In the genomic region with DNA sequence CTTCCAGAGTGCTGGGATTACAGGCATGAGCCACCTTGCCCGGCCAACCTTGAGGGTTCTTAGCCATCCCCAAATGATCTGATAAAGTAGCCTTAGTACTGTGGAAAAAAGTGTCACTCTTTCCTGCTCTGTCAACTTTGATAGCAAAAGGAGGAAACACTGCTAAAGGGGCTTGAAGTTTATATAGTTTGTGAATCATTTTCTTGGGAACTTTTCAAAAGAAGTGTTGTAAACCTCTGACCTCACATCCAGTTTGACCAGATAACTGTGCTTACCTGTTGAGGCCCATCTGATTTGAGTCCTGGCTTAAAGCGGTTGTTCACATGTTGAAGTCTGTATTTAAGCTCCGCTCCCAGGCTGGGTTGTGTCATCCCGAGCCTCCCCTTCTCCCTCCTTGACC, we compare ENCODE assay signal across 20 cellular contexts. TPM values are rescaled to one million over a fixed set of nuclear protein-coding genes. Genes with fewer than 3 reads are reported as not detected.
DNase-seq lines count a peak whose midpoint lies in the region; ATAC-seq and TF ChIP-seq lines count a peak whose summit lies in the region.
"Had no signal": no experiment of that assay in that cellular context is flagged by ENCODE, and none has a peak within 500 bp of the region (broad histone marks: within the 10 kb centered on the region; RNA-seq: fewer than 3 reads in every experiment).

No MANE protein-coding gene starts in this region.

- DNase-seq in activated CD4-positive, alpha-beta T cell treated with anti-CD3 and anti-CD28 coated beads, Interleukin-2, amount 10 ng/mL, durations not matched to agents 7 days and 5 days: no peak
- no peak for DNase-seq in activated CD4-positive, alpha-beta T cell treated with anti-CD3 and anti-CD28 coated beads for 48 hours
- no peak for DNase-seq in activated CD4-positive, alpha-beta memory T cell treated with anti-CD3 and anti-CD28 coated beads, Interleukin-2, amount 10 ng/mL, durations not matched to agents 7 days and 5 days
- DNase-seq in foreskin keratinocyte (peak; percentile 42 to 79), suprapubic skin (ENCODE audit: low spot score in 2 of 2) (no peak), UCSD-AML1 (lab: John Stamatoyannopoulos, UW; ENCODE audit: unreplicated experiment) (no peak)
- DNase-seq: 8988T; activated effector memory CD4-positive, alpha-beta T cell treated with Interleukin-2 at 50 U/mL for 16 hours; DND-41; IMR-90; NCI-H2081; NCI-H524; SK-N-SH; stimulated activated CD4-positive, alpha-beta T cell treated with anti-CD3 and anti-CD28 coated beads, Interleukin-2, amount 100 ng/mL, for 48 hours; thyroid gland had no signal

- H3K27ac ChIP-seq in foreskin keratinocyte (no peak overlapping the region), suprapubic skin (peak overlapping the region; percentile 45)
- H3K27ac ChIP-seq: BLaER1, PC-9, thyroid gland had no signal

- no peak for TF ChIP-seq POLR2A in suprapubic skin (IDR thresholded peaks at IDR 0.05)

- H3K27me3 Mint-ChIP-seq in activated CD4-positive, alpha-beta T cell treated with anti-CD3 and anti-CD28 coated beads, Interleukin-2, amount 10 ng/mL, durations not matched to agents 7 days and 5 days: peaks cover 1% of the 10 kb centered on the region
- H3K27me3 Mint-ChIP-seq in activated CD4-positive, alpha-beta memory T cell treated with anti-CD3 and anti-CD28 coated beads, Interleukin-2, amount 10 ng/mL, durations not matched to agents 7 days and 5 days: no peaks in the 10 kb centered on the region

- peaks cover 22% of the 10 kb centered on the region for H3K4me1 Mint-ChIP-seq in activated CD4-positive, alpha-beta T cell treated with anti-CD3 and anti-CD28 coated beads, Interleukin-2, amount 10 ng/mL, durations not matched to agents 7 days and 5 days
- peaks cover 40% of the 10 kb centered on the region for H3K4me1 Mint-ChIP-seq in activated CD4-positive, alpha-beta memory T cell treated with anti-CD3 and anti-CD28 coated beads, Interleukin-2, amount 10 ng/mL, durations not matched to agents 7 days and 5 days

- WGBS in suprapubic skin: 67% methylated on average over 4 of the region's 4 CpGs

- POLR2A ChIA-PET in activated CD4-positive, alpha-beta T cell treated with anti-CD3 and anti-CD28 coated beads, Interleukin-2, amount 10 ng/mL, durations not matched to agents 7 days and 5 days (lab: Charles Lee): no interaction called here
- POLR2A ChIA-PET in activated CD4-positive, alpha-beta memory T cell treated with anti-CD3 and anti-CD28 coated beads, Interleukin-2, amount 10 ng/mL, durations not matched to agents 7 days and 5 days (lab: Charles Lee): interaction anchor here (0.8 to 1.0 kb wide), 2 partner anchors 10 to 14 kb away, joined by 3 read pairs; a partner anchor contains a TSS

- H3K36me3 Mint-ChIP-seq in activated CD4-positive, alpha-beta T cell treated with anti-CD3 and anti-CD28 coated beads, Interleukin-2, amount 10 ng/mL, durations not matched to agents 7 days and 5 days (ENCODE audit: low read depth): peaks cover 6% of the 10 kb centered on the region
- peaks cover 7% of the 10 kb centered on the region for H3K36me3 Mint-ChIP-seq in activated CD4-positive, alpha-beta memory T cell treated with anti-CD3 and anti-CD28 coated beads, Interleukin-2, amount 10 ng/mL, durations not matched to agents 7 days and 5 days (ENCODE audit: low read depth)

- no peaks in the 10 kb centered on the region for H3K36me3 ChIP-seq in suprapubic skin
- H3K36me3 ChIP-seq: BLaER1, thyroid gland had no signal

- H3K4me1 ChIP-seq in foreskin keratinocyte: no peaks in the 10 kb centered on the region
- H3K4me1 ChIP-seq in suprapubic skin: peaks cover 34% of the 10 kb centered on the region

- TF ChIP-seq CTCF in foreskin keratinocyte (conservative IDR thresholded peaks at IDR 0.05) (no peak), suprapubic skin (IDR thresholded peaks at IDR 0.05) (no peak)

- CTCF ChIA-PET in activated CD4-positive, alpha-beta T cell treated with anti-CD3 and anti-CD28 coated beads, Interleukin-2, amount 10 ng/mL, durations not matched to agents 7 days and 5 days (lab: Charles Lee): no interaction called here
- CTCF ChIA-PET in activated CD4-positive, alpha-beta memory T cell treated with anti-CD3 and anti-CD28 coated beads, Interleukin-2, amount 10 ng/mL, durations not matched to agents 7 days and 5 days (lab: Charles Lee): no interaction called here

- H3K27me3 ChIP-seq in foreskin keratinocyte (no peaks in the 10 kb centered on the region), suprapubic skin (no peaks in the 10 kb centered on the region)
- H3K27me3 ChIP-seq: BLaER1, thyroid gland had no signal

- no peak for TF ChIP-seq EP300 in suprapubic skin (IDR thresholded peaks at IDR 0.05)

- ATAC-seq in foreskin keratinocyte (peak; percentile 67), GM19351 (IDR thresholded peaks at IDR 0.05; ENCODE audit: unreplicated experiment) (no peak), HG02588 (IDR thresholded peaks at IDR 0.05; ENCODE audit: unreplicated experiment) (no peak)

- H3K4me3 ChIP-seq in suprapubic skin: no peak overlapping the region
- H3K4me3 ChIP-seq: BLaER1, PC-9, thyroid gland had no signal

- H3K9me3 Mint-ChIP-seq in activated CD4-positive, alpha-beta T cell treated with anti-CD3 and anti-CD28 coated beads, Interleukin-2, amount 10 ng/mL, durations not matched to agents 7 days and 5 days: peaks cover 3% of the 10 kb centered on the region
- peaks cover 4% of the 10 kb centered on the region for H3K9me3 Mint-ChIP-seq in activated CD4-positive, alpha-beta memory T cell treated with anti-CD3 and anti-CD28 coated beads, Interleukin-2, amount 10 ng/mL, durations not matched to agents 7 days and 5 days
- H3K9me3 Mint-ChIP-seq: dendritic cell treated with granulocyte-macrophage colony-stimulating factor and Interleukin-4, amounts not matched to agents 40 ng/mL and 50 ng/mL, for 4 days had no signal

- peak overlapping the region; percentile 89 for H3K27ac Mint-ChIP-seq in activated CD4-positive, alpha-beta T cell treated with anti-CD3 and anti-CD28 coated beads, Interleukin-2, amount 10 ng/mL, durations not matched to agents 7 days and 5 days
- peak overlapping the region; percentile 91 for H3K27ac Mint-ChIP-seq in activated CD4-positive, alpha-beta memory T cell treated with anti-CD3 and anti-CD28 coated beads, Interleukin-2, amount 10 ng/mL, durations not matched to agents 7 days and 5 days
- H3K27ac Mint-ChIP-seq: dendritic cell treated with granulocyte-macrophage colony-stimulating factor and Interleukin-4, amounts not matched to agents 40 ng/mL and 50 ng/mL, for 4 days had no signal

- H3K9me3 ChIP-seq in suprapubic skin: no peaks in the 10 kb centered on the region
- H3K9me3 ChIP-seq: SK-N-SH, thyroid gland had no signal

- peak overlapping the region; percentile 29 for H3K4me3 Mint-ChIP-seq in activated CD4-positive, alpha-beta T cell treated with anti-CD3 and anti-CD28 coated beads, Interleukin-2, amount 10 ng/mL, durations not matched to agents 7 days and 5 days
- peak overlapping the region; percentile 72 for H3K4me3 Mint-ChIP-seq in activated CD4-positive, alpha-beta memory T cell treated with anti-CD3 and anti-CD28 coated beads, Interleukin-2, amount 10 ng/mL, durations not matched to agents 7 days and 5 days
- H3K4me3 Mint-ChIP-seq: dendritic cell treated with granulocyte-macrophage colony-stimulating factor and Interleukin-4, amounts not matched to agents 40 ng/mL and 50 ng/mL, for 4 days had no signal

RNA-seq across cellular contexts. Expression of a gene that starts 13.5 kb away (rescaled TPM):
- total RNA-seq in activated CD4-positive, alpha-beta T cell treated with anti-CD3 and anti-CD28 coated beads, Interleukin-2, amount 10 ng/mL, durations not matched to agents 7 days and 5 days: 1 to 10 TPM; 2.2 to 2.4 TPM
- 1 to 10 TPM; 7.6 to 8.2 TPM for total RNA-seq in activated CD4-positive, alpha-beta memory T cell treated with anti-CD3 and anti-CD28 coated beads, Interleukin-2, amount 10 ng/mL, durations not matched to agents 7 days and 5 days
- total RNA-seq in foreskin keratinocyte: 62.4 and 81.6 TPM in 2 replicates
- 27.9 and 37.3 TPM in 2 replicates for polyA plus RNA-seq in foreskin keratinocyte
- 100 to 1,000 TPM; 113 to 158 (median 132) TPM for total RNA-seq in suprapubic skin

Comparison
In these comparisons a context has a peak if more than half of its experiments do, and no peak if none do; other contexts are left out.
1. DNase-seq: peak in foreskin keratinocyte (2 of 2); none in activated CD4-positive, alpha-beta T cell treated with anti-CD3 and anti-CD28 coated beads, Interleukin-2, amount 10 ng/mL, durations not matched to agents 7 days and 5 days (single experiment), activated CD4-positive, alpha-beta T cell treated with anti-CD3 and anti-CD28 coated beads for 48 hours (single experiment), activated CD4-positive, alpha-beta memory T cell treated with anti-CD3 and anti-CD28 coated beads, Interleukin-2, amount 10 ng/mL, durations not matched to agents 7 days and 5 days (single experiment), suprapubic skin (0 of 2) and UCSD-AML1 (single experiment).